Comparison of ENCODE assay signal across 23 cellular contexts in the genomic region with DNA sequence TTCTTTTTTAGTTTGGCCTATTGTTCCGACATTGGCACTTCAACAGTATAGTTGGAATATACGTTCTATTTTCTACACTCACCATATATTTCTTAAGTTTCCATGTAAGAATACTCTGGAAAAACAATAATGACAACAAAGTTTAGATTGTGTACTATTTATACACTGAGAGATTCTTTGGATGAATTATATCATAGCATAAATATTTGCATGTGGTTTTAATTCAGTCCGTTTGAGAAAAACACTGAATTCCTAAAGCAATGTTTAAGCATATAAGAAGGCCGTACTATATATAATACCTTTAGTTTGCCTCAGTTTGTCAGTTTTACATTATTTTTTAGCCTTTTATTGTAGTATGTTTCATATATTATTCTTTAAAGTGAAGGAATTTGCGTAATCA.
"Had no signal": no experiment of that assay in that cellular context is flagged by ENCODE, and none has a peak within 500 bp of the region (broad histone marks: within the 10 kb centered on the region; RNA-seq: fewer than 3 reads in every experiment).

No MANE protein-coding gene starts in this region.

- H3K36me3 ChIP-seq: adrenal gland, Peyer's patch had no signal

- ATAC-seq: activated CD8-positive, alpha-beta memory T cell treated with anti-CD3 and anti-CD28 coated beads, Interleukin-2, amount 10 ng/mL, durations not matched to agents 7 days and 5 days; activated T-cell treated with anti-CD3 and anti-CD28 coated beads, Interleukin-2, amount 50 U/mL, for 4 hours; activated T-helper 17 cell treated with anti-CD3 and anti-CD28 coated beads, Interleukin-2, amount 50 U/mL, for 72 hours; WTC11 had no signal

- H3K27ac ChIP-seq: adrenal gland, Peyer's patch, RWPE1, SJCRH30 had no signal

- H3K4me3 ChIP-seq: adrenal gland, Peyer's patch, SJCRH30 had no signal

- H3K4me1 ChIP-seq: adrenal gland, Peyer's patch had no signal

- DNase-seq: activated CD4-positive, alpha-beta T cell treated with anti-CD3 and anti-CD28 coated beads for 48 hours; activated CD4-positive, alpha-beta T cell treated with anti-CD3 and anti-CD28 coated beads, Interleukin-2, amount 50 U/mL, for 48 hours; activated CD4-positive, CD25-positive, alpha-beta regulatory T cell treated with anti-CD3 and anti-CD28 coated beads, Interleukin-2, amount 50 U/mL, for 72 hours; activated CD8-positive, alpha-beta memory T cell treated with anti-CD3 and anti-CD28 coated beads, Interleukin-2, amount 10 ng/mL, durations not matched to agents 7 days and 5 days; activated gamma-delta T cell treated with Interleukin-2 at 50 U/mL for 16 hours; activated naive CD4-positive, alpha-beta T cell treated with anti-CD3 and anti-CD28 coated beads, Interleukin-2, amount 10 ng/mL, durations not matched to agents 7 days and 5 days; activated naive CD8-positive, alpha-beta T cell treated with anti-CD3 and anti-CD28 coated beads for 36 hours; activated T-cell treated with anti-CD3 and anti-CD28 coated beads, Interleukin-2, amount 50 U/mL, for 4 hours; adrenal gland; anterior cingulate cortex; MM.1S; NCI-H1105; NCI-H1436; NCI-H187; NCI-H2081; NCI-H446; NCI-H524; Peyer's patch; Right ventricle myocardium superior; SJCRH30 had no signal

- H3K27me3 ChIP-seq: adrenal gland, Peyer's patch, SJCRH30 had no signal

- H3K9me3 ChIP-seq: adrenal gland, Peyer's patch had no signal
